In the genomic region with DNA sequence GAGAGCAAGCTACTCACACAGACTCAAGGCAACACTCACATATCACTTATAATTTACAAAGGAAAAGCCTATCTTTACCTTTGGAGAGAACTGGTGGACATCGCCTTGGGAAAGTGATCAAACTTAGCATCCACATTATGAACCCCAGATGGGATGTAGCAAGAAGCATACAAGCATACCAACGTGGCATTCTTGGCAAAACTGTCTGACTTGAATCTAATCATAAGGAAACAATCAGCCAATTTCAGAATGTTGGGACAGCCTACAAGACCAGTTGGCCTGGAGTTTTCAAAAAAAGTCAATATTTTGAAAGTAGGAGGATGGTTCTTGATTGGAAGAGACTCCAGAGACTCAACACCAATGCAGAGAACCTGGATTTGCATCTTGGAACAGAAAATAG, we compare ENCODE assay signal across 18 cellular contexts.
"Had no signal": no experiment of that assay in that cellular context is flagged by ENCODE, and none has a peak within 500 bp of the region (broad histone marks: within the 10 kb centered on the region; RNA-seq: fewer than 3 reads in every experiment).

No MANE protein-coding gene starts in this region.

- ATAC-seq: activated CD8-positive, alpha-beta T cell treated with anti-CD3 and anti-CD28 coated beads for 36 hours; activated T-cell treated with anti-CD3 and anti-CD28 coated beads, Interleukin-2, amount 50 U/mL, for 4 hours; gastrocnemius medialis; heart right ventricle; left cardiac atrium; psoas muscle; right lobe of liver; stimulated activated naive CD8-positive, alpha-beta T cell treated with anti-CD3 and anti-CD28 coated beads, Interleukin-15, amount 100 ng/mL, for 72 hours; upper lobe of right lung; WTC11 had no signal

- H3K4me3 ChIP-seq: gastrocnemius medialis, heart right ventricle, neural progenitor cell, psoas muscle, right lobe of liver, spleen, testis, upper lobe of right lung had no signal

- H3K36me3 ChIP-seq: gastrocnemius medialis, heart right ventricle, neural progenitor cell, right lobe of liver, spleen, upper lobe of right lung had no signal

- DNase-seq: activated CD4-positive, alpha-beta T cell treated with anti-CD3 and anti-CD28 coated beads for 48 hours; activated CD8-positive, alpha-beta T cell treated with anti-CD3 and anti-CD28 coated beads for 36 hours; activated effector memory CD4-positive, alpha-beta T cell treated with Interleukin-2 at 50 U/mL for 16 hours; activated T-cell treated with anti-CD3 and anti-CD28 coated beads, Interleukin-2, amount 50 U/mL, for 4 hours; caudate nucleus; gastrocnemius medialis; heart right ventricle; left cardiac atrium; naive B cell; psoas muscle; right lobe of liver; spleen; stimulated activated CD4-positive, alpha-beta T cell treated with anti-CD3 and anti-CD28 coated beads, Interleukin-1b, Interleukin-23, amount 100 ng/mL, for 48 hours; stimulated activated naive CD8-positive, alpha-beta T cell treated with anti-CD3 and anti-CD28 coated beads, Interleukin-15, amount 100 ng/mL, for 72 hours; testis; upper lobe of right lung had no signal

- H3K27ac ChIP-seq: gastrocnemius medialis, heart right ventricle, neural progenitor cell, psoas muscle, right lobe of liver, spleen, testis, upper lobe of right lung had no signal

- H3K9me3 ChIP-seq: gastrocnemius medialis, heart right ventricle, psoas muscle, right lobe of liver, spleen, testis, upper lobe of right lung had no signal

- H3K4me1 ChIP-seq: gastrocnemius medialis, heart right ventricle, psoas muscle, right lobe of liver, spleen, testis, upper lobe of right lung had no signal

- H3K27me3 ChIP-seq: gastrocnemius medialis, neural progenitor cell, right lobe of liver, testis, upper lobe of right lung had no signal

- H3K9ac ChIP-seq: neural progenitor cell had no signal
